Comparison of ENCODE assay signal across 2 cellular contexts in the genomic region with DNA sequence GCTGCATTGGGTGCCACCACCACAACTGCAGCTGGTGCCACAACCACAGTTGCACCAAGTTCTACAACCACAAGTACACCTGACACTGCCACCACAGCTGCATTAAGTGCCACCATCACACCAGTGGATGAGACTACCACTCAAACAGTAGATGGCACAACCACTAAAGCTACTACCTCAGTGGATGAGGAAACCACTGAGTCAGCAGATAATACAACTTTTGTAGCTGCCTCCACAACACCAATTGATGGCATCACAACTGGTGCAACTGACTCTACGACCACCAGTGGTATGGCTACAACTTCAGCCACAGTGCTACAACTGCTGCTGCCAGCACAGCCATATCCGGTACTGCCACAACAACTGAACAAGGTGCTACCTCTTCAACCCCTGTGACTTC.
TF ChIP-seq lines count a peak whose summit lies in the region.

No MANE protein-coding gene starts in this region.

TF ChIP-seq in HepG2, 621 proteins besides CTCF, POLR2A, EP300 and RAD21:
- TF ChIP-seq MAFK (conservative IDR thresholded peaks at IDR 0.05 in 1 of 2, IDR thresholded peaks at IDR 0.05 in 1 of 2; ENCODE audit: low read length in 2 of 2) (peak; percentile 94 to 96), MAFF (IDR thresholded peaks at IDR 0.05; ENCODE audit: low read depth, low read length) (peak; percentile 95), SALL1 (CRISPR knock-in tag; IDR thresholded peaks at IDR 0.05) (no peak)

TF ChIP-seq in K562, 482 proteins besides CTCF, POLR2A, EP300 and RAD21:
- no peak for TF ChIP-seq TEAD1 (CRISPR knock-in tag; IDR thresholded peaks at IDR 0.05)
- TF ChIP-seq STAT5B (CRISPR knock-in tag; IDR thresholded peaks at IDR 0.05) = no peak
- TF ChIP-seq KAT2B (IDR thresholded peaks at IDR 0.05; ENCODE audit: low read depth, low read length) = no peak
- TF ChIP-seq PCBP1 (IDR thresholded peaks at IDR 0.05; ENCODE audit: low read depth, low read length, poor library complexity, severe bottlenecking) = no peak
- TF ChIP-seq, protein P1, sequence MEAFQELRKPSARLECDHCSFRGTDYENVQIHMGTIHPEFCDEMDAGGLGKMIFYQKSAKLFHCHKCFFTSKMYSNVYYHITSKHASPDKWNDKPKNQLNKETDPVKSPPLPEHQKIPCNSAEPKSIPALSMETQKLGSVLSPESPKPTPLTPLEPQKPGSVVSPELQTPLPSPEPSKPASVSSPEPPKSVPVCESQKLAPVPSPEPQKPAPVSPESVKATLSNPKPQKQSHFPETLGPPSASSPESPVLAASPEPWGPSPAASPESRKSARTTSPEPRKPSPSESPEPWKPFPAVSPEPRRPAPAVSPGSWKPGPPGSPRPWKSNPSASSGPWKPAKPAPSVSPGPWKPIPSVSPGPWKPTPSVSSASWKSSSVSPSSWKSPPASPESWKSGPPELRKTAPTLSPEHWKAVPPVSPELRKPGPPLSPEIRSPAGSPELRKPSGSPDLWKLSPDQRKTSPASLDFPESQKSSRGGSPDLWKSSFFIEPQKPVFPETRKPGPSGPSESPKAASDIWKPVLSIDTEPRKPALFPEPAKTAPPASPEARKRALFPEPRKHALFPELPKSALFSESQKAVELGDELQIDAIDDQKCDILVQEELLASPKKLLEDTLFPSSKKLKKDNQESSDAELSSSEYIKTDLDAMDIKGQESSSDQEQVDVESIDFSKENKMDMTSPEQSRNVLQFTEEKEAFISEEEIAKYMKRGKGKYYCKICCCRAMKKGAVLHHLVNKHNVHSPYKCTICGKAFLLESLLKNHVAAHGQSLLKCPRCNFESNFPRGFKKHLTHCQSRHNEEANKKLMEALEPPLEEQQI (IDR thresholded peaks at IDR 0.05) = no peak
- TF ChIP-seq, protein P2, sequence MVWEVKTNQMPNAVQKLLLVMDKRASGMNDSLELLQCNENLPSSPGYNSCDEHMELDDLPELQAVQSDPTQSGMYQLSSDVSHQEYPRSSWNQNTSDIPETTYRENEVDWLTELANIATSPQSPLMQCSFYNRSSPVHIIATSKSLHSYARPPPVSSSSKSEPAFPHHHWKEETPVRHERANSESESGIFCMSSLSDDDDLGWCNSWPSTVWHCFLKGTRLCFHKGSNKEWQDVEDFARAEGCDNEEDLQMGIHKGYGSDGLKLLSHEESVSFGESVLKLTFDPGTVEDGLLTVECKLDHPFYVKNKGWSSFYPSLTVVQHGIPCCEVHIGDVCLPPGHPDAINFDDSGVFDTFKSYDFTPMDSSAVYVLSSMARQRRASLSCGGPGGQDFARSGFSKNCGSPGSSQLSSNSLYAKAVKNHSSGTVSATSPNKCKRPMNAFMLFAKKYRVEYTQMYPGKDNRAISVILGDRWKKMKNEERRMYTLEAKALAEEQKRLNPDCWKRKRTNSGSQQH (CRISPR knock-in tag; IDR thresholded peaks at IDR 0.05) = no peak
- TF ChIP-seq MAFG (tag; conservative IDR thresholded peaks at IDR 0.05) = peak; percentile 36; the same call in 1 of the 2 replicates
- no peak for TF ChIP-seq ZNF184 (CRISPR knock-in tag; IDR thresholded peaks at IDR 0.05)
- TF ChIP-seq MITF (IDR thresholded peaks at IDR 0.05) = no peak
- TF ChIP-seq, protein P3, sequence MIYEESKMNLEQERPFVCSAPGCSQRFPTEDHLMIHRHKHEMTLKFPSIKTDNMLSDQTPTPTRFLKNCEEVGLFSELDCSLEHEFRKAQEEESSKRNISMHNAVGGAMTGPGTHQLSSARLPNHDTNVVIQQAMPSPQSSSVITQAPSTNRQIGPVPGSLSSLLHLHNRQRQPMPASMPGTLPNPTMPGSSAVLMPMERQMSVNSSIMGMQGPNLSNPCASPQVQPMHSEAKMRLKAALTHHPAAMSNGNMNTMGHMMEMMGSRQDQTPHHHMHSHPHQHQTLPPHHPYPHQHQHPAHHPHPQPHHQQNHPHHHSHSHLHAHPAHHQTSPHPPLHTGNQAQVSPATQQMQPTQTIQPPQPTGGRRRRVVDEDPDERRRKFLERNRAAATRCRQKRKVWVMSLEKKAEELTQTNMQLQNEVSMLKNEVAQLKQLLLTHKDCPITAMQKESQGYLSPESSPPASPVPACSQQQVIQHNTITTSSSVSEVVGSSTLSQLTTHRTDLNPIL (CRISPR knock-in tag; IDR thresholded peaks at IDR 0.05) = no peak
- TF ChIP-seq ZNF583 (CRISPR knock-in tag; IDR thresholded peaks at IDR 0.05) = no peak
- TF ChIP-seq EP400 (IDR thresholded peaks at IDR 0.05) = no peak
- no peak for TF ChIP-seq ZNF280A (IDR thresholded peaks at IDR 0.05; ENCODE audit: low read depth, partially characterized antibody)
- no peak for TF ChIP-seq MIER1 (IDR thresholded peaks at IDR 0.05; ENCODE audit: low read depth)
- peak; percentile 57 for TF ChIP-seq ZNF316 (IDR thresholded peaks at IDR 0.05)
- TF ChIP-seq, protein P4, sequence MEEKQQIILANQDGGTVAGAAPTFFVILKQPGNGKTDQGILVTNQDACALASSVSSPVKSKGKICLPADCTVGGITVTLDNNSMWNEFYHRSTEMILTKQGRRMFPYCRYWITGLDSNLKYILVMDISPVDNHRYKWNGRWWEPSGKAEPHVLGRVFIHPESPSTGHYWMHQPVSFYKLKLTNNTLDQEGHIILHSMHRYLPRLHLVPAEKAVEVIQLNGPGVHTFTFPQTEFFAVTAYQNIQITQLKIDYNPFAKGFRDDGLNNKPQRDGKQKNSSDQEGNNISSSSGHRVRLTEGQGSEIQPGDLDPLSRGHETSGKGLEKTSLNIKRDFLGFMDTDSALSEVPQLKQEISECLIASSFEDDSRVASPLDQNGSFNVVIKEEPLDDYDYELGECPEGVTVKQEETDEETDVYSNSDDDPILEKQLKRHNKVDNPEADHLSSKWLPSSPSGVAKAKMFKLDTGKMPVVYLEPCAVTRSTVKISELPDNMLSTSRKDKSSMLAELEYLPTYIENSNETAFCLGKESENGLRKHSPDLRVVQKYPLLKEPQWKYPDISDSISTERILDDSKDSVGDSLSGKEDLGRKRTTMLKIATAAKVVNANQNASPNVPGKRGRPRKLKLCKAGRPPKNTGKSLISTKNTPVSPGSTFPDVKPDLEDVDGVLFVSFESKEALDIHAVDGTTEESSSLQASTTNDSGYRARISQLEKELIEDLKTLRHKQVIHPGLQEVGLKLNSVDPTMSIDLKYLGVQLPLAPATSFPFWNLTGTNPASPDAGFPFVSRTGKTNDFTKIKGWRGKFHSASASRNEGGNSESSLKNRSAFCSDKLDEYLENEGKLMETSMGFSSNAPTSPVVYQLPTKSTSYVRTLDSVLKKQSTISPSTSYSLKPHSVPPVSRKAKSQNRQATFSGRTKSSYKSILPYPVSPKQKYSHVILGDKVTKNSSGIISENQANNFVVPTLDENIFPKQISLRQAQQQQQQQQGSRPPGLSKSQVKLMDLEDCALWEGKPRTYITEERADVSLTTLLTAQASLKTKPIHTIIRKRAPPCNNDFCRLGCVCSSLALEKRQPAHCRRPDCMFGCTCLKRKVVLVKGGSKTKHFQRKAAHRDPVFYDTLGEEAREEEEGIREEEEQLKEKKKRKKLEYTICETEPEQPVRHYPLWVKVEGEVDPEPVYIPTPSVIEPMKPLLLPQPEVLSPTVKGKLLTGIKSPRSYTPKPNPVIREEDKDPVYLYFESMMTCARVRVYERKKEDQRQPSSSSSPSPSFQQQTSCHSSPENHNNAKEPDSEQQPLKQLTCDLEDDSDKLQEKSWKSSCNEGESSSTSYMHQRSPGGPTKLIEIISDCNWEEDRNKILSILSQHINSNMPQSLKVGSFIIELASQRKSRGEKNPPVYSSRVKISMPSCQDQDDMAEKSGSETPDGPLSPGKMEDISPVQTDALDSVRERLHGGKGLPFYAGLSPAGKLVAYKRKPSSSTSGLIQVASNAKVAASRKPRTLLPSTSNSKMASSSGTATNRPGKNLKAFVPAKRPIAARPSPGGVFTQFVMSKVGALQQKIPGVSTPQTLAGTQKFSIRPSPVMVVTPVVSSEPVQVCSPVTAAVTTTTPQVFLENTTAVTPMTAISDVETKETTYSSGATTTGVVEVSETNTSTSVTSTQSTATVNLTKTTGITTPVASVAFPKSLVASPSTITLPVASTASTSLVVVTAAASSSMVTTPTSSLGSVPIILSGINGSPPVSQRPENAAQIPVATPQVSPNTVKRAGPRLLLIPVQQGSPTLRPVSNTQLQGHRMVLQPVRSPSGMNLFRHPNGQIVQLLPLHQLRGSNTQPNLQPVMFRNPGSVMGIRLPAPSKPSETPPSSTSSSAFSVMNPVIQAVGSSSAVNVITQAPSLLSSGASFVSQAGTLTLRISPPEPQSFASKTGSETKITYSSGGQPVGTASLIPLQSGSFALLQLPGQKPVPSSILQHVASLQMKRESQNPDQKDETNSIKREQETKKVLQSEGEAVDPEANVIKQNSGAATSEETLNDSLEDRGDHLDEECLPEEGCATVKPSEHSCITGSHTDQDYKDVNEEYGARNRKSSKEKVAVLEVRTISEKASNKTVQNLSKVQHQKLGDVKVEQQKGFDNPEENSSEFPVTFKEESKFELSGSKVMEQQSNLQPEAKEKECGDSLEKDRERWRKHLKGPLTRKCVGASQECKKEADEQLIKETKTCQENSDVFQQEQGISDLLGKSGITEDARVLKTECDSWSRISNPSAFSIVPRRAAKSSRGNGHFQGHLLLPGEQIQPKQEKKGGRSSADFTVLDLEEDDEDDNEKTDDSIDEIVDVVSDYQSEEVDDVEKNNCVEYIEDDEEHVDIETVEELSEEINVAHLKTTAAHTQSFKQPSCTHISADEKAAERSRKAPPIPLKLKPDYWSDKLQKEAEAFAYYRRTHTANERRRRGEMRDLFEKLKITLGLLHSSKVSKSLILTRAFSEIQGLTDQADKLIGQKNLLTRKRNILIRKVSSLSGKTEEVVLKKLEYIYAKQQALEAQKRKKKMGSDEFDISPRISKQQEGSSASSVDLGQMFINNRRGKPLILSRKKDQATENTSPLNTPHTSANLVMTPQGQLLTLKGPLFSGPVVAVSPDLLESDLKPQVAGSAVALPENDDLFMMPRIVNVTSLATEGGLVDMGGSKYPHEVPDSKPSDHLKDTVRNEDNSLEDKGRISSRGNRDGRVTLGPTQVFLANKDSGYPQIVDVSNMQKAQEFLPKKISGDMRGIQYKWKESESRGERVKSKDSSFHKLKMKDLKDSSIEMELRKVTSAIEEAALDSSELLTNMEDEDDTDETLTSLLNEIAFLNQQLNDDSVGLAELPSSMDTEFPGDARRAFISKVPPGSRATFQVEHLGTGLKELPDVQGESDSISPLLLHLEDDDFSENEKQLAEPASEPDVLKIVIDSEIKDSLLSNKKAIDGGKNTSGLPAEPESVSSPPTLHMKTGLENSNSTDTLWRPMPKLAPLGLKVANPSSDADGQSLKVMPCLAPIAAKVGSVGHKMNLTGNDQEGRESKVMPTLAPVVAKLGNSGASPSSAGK (IDR thresholded peaks at IDR 0.05) = no peak
- TF ChIP-seq C11orf30 (IDR thresholded peaks at IDR 0.05; ENCODE audit: low read depth) = peak; percentile 34; the same call in 1 of the 2 replicates
- TF ChIP-seq MTA3 (IDR thresholded peaks at IDR 0.05; ENCODE audit: borderline replicate concordance) = no peak
- TF ChIP-seq, protein P5, sequence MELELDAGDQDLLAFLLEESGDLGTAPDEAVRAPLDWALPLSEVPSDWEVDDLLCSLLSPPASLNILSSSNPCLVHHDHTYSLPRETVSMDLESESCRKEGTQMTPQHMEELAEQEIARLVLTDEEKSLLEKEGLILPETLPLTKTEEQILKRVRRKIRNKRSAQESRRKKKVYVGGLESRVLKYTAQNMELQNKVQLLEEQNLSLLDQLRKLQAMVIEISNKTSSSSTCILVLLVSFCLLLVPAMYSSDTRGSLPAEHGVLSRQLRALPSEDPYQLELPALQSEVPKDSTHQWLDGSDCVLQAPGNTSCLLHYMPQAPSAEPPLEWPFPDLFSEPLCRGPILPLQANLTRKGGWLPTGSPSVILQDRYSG (tag; conservative IDR thresholded peaks at IDR 0.05; ENCODE audit: low read depth) = no peak
- peak; percentile 75 for TF ChIP-seq MAFK (IDR thresholded peaks at IDR 0.05; ENCODE audit: low read length)
- peak; percentile 37; the same call in 1 of the 2 replicates for TF ChIP-seq MAFF (IDR thresholded peaks at IDR 0.05; ENCODE audit: low read length)
- no peak for TF ChIP-seq TEAD2 (tag; IDR thresholded peaks at IDR 0.05)
